Comparison of ENCODE assay signal across 26 cellular contexts in genomic region chr1:226593541-226593940, GRCh38. TPM values are rescaled to one million over a fixed set of nuclear protein-coding genes. Genes with fewer than 3 reads are reported as not detected.
DNase-seq lines count a peak whose midpoint lies in the region; ATAC-seq, FAIRE-seq and TF ChIP-seq lines count a peak whose summit lies in the region.
"Had no signal": no experiment of that assay in that cellular context is flagged by ENCODE, and none has a peak within 500 bp of the region (broad histone marks: within the 10 kb centered on the region; RNA-seq: fewer than 3 reads in every experiment).

No MANE protein-coding gene starts in this region.

- H3K4me1 ChIP-seq in astrocyte (ENCODE audit: insufficient read depth, low read length): no peaks in the 10 kb centered on the region
- no peaks in the 10 kb centered on the region for H3K4me1 ChIP-seq in endodermal cell (ENCODE audit: control insufficient read depth, insufficient read depth, low read length)
- H3K4me1 ChIP-seq: Caco-2, HAP-1 had no signal

- H3K9me3 ChIP-seq in astrocyte (ENCODE audit: insufficient read depth, low read depth, low read length) (no peaks in the 10 kb centered on the region), endodermal cell (ENCODE audit: control insufficient read depth, low read length) (peaks cover 10% of the 10 kb centered on the region)
- H3K9me3 ChIP-seq: BLaER1, HAP-1 had no signal

- H3K9ac ChIP-seq in astrocyte (ENCODE audit: low read length) (no peak overlapping the region), endodermal cell (ENCODE audit: extremely low read depth, low read length, poor library complexity, severe bottlenecking) (no peak overlapping the region)
- H3K9ac ChIP-seq: BLaER1 had no signal

- no peaks in the 10 kb centered on the region for H4K20me1 ChIP-seq in astrocyte (ENCODE audit: insufficient read depth, low read length)
- H4K20me1 ChIP-seq: BLaER1 had no signal

- no peak for ATAC-seq in activated naive CD8-positive, alpha-beta T cell treated with anti-CD3 and anti-CD28 coated beads, Interleukin-2, amount 50 U/mL, for 24 hours
- ATAC-seq in HG03108 (IDR thresholded peaks at IDR 0.05; ENCODE audit: unreplicated experiment) (no peak), GM21786 (IDR thresholded peaks at IDR 0.05; ENCODE audit: unreplicated experiment) (no peak)
- ATAC-seq: CD8-positive, alpha-beta T cell had no signal

- H3K36me3 ChIP-seq in astrocyte (ENCODE audit: insufficient read depth, low read length): no peaks in the 10 kb centered on the region
- no peaks in the 10 kb centered on the region for H3K36me3 ChIP-seq in endodermal cell (ENCODE audit: control insufficient read depth, insufficient read depth, low read length)
- H3K36me3 ChIP-seq: BLaER1, HAP-1 had no signal

- peaks cover 1% of the 10 kb centered on the region for H3K36me3 Mint-ChIP-seq in activated naive CD8-positive, alpha-beta T cell treated with anti-CD3 and anti-CD28 coated beads for 36 hours
- H3K36me3 Mint-ChIP-seq in activated naive CD8-positive, alpha-beta T cell treated with anti-CD3 and anti-CD28 coated beads, Interleukin-2, amount 50 U/mL, for 24 hours (ENCODE audit: low read depth): no peaks in the 10 kb centered on the region
- H3K36me3 Mint-ChIP-seq in astrocyte (ENCODE audit: low read depth, unreplicated experiment) (peaks cover 6% of the 10 kb centered on the region), endodermal cell (ENCODE audit: low read depth) (no peaks in the 10 kb centered on the region)
- no peaks in the 10 kb centered on the region for H3K36me3 Mint-ChIP-seq in activated T-helper 2 cell treated with anti-CD3 and anti-CD28 coated beads, Interferon-gamma antibody, Interleukin-2, Interleukin-4, amounts not matched to agents 10 μg/mL and 5 μg/mL and 100 μg/mL, durations not matched to agents 14 hours and 24 hours and 36 hours (ENCODE audit: low read depth)
- H3K36me3 Mint-ChIP-seq: CD4-positive, CD25-positive, alpha-beta regulatory T cell; CD8-positive, alpha-beta T cell had no signal

- 79 to 80% methylated on average over 8 of the region's 8 CpGs for WGBS in endodermal cell (ENCODE audit: insufficient coverage in 1 of 2, insufficient read length in 1 of 2), 2 experiments

- H3K27ac ChIP-seq in astrocyte (ENCODE audit: low read depth, low read length) (no peak overlapping the region), endodermal cell (ENCODE audit: low read depth, low read length) (no peak overlapping the region)
- H3K27ac ChIP-seq: 22Rv1, BLaER1, C4-2B had no signal

- peaks cover 7% of the 10 kb centered on the region for H3K27me3 ChIP-seq in astrocyte (ENCODE audit: insufficient read depth, low read length)
- no peaks in the 10 kb centered on the region for H3K27me3 ChIP-seq in endodermal cell (ENCODE audit: control insufficient read depth, insufficient read depth, low read length, poor library complexity, severe bottlenecking)
- H3K27me3 ChIP-seq: BLaER1 had no signal

- H3K27me3 Mint-ChIP-seq in activated naive CD8-positive, alpha-beta T cell treated with anti-CD3 and anti-CD28 coated beads for 36 hours: no peaks in the 10 kb centered on the region
- H3K27me3 Mint-ChIP-seq in activated naive CD8-positive, alpha-beta T cell treated with anti-CD3 and anti-CD28 coated beads, Interleukin-2, amount 50 U/mL, for 24 hours: no peaks in the 10 kb centered on the region
- H3K27me3 Mint-ChIP-seq in astrocyte (ENCODE audit: low read depth, unreplicated experiment) (peaks cover 45% of the 10 kb centered on the region), endodermal cell (ENCODE audit: insufficient read depth) (peaks cover 13% of the 10 kb centered on the region)
- H3K27me3 Mint-ChIP-seq in activated T-helper 2 cell treated with anti-CD3 and anti-CD28 coated beads, Interferon-gamma antibody, Interleukin-2, Interleukin-4, amounts not matched to agents 10 μg/mL and 5 μg/mL and 100 μg/mL, durations not matched to agents 14 hours and 24 hours and 36 hours (ENCODE audit: low read depth): no peaks in the 10 kb centered on the region

- H3K4me2 ChIP-seq in astrocyte (ENCODE audit: low read length): no peak overlapping the region
- H3K4me2 ChIP-seq: BLaER1 had no signal

- peaks cover 2% of the 10 kb centered on the region for H3K9me3 Mint-ChIP-seq in activated naive CD8-positive, alpha-beta T cell treated with anti-CD3 and anti-CD28 coated beads for 36 hours
- no peaks in the 10 kb centered on the region for H3K9me3 Mint-ChIP-seq in activated naive CD8-positive, alpha-beta T cell treated with anti-CD3 and anti-CD28 coated beads, Interleukin-2, amount 50 U/mL, for 24 hours
- peaks cover 16% of the 10 kb centered on the region for H3K9me3 Mint-ChIP-seq in astrocyte (ENCODE audit: unreplicated experiment)
- peaks cover 15% of the 10 kb centered on the region for H3K9me3 Mint-ChIP-seq in endodermal cell
- H3K9me3 Mint-ChIP-seq in activated T-helper 2 cell treated with anti-CD3 and anti-CD28 coated beads, Interferon-gamma antibody, Interleukin-2, Interleukin-4, amounts not matched to agents 10 μg/mL and 5 μg/mL and 100 μg/mL, durations not matched to agents 14 hours and 24 hours and 36 hours: no peaks in the 10 kb centered on the region

- no peak for TF ChIP-seq CTCF in astrocyte (IDR thresholded peaks at IDR 0.05; ENCODE audit: insufficient read depth, low read depth, low read length)
- no peak for TF ChIP-seq CTCF in endodermal cell (conservative IDR thresholded peaks at IDR 0.05)

- H3K4me3 ChIP-seq in astrocyte (ENCODE audit: insufficient read depth, low read depth, low read length) (no peak overlapping the region), endodermal cell (ENCODE audit: low read length) (no peak overlapping the region)
- H3K4me3 ChIP-seq: BLaER1, HAP-1 had no signal

- intact Hi-C loops in activated T-helper 2 cell treated with anti-CD3 and anti-CD28 coated beads, Interferon-gamma antibody, Interleukin-2, Interleukin-4, amounts not matched to agents 10 μg/mL and 5 μg/mL and 100 μg/mL, durations not matched to agents 14 hours and 24 hours and 36 hours (cut with micrococcal nuclease): no loop called here

- no peaks in the 10 kb centered on the region for H3K79me2 ChIP-seq in astrocyte (ENCODE audit: insufficient read depth, low read length)

- H3K4me1 Mint-ChIP-seq in activated naive CD8-positive, alpha-beta T cell treated with anti-CD3 and anti-CD28 coated beads for 36 hours: no peaks in the 10 kb centered on the region
- H3K4me1 Mint-ChIP-seq in activated naive CD8-positive, alpha-beta T cell treated with anti-CD3 and anti-CD28 coated beads, Interleukin-2, amount 50 U/mL, for 24 hours: no peaks in the 10 kb centered on the region
- peaks cover 15% of the 10 kb centered on the region for H3K4me1 Mint-ChIP-seq in astrocyte (ENCODE audit: low read depth, unreplicated experiment)
- peaks cover 24% of the 10 kb centered on the region for H3K4me1 Mint-ChIP-seq in endodermal cell
- no peaks in the 10 kb centered on the region for H3K4me1 Mint-ChIP-seq in activated T-helper 2 cell treated with anti-CD3 and anti-CD28 coated beads, Interferon-gamma antibody, Interleukin-2, Interleukin-4, amounts not matched to agents 10 μg/mL and 5 μg/mL and 100 μg/mL, durations not matched to agents 14 hours and 24 hours and 36 hours (ENCODE audit: low read depth)

- H2AFZ ChIP-seq in astrocyte (ENCODE audit: low read depth, low read length): no peak overlapping the region

- no peak for FAIRE-seq in astrocyte (lab: Jason Lieb, UNC)
- FAIRE-seq: A204.1, GM12891, GM18507, H54 had no signal

- no peak for DNase-seq in activated naive CD8-positive, alpha-beta T cell treated with anti-CD3 and anti-CD28 coated beads for 36 hours
- no peak for DNase-seq in activated naive CD8-positive, alpha-beta T cell treated with anti-CD3 and anti-CD28 coated beads, Interleukin-2, amount 50 U/mL, for 24 hours
- DNase-seq in astrocyte (ENCODE audit: low read depth) (no peak), endodermal cell (peak; percentile 68), NAMALWA (ENCODE audit: low spot score) (no peak)
- DNase-seq in activated T-helper 2 cell treated with anti-CD3 and anti-CD28 coated beads, Interferon-gamma antibody, Interleukin-2, Interleukin-4, amounts not matched to agents 10 μg/mL and 5 μg/mL and 100 μg/mL, durations not matched to agents 14 hours and 24 hours and 36 hours (ENCODE audit: low spot score): no peak
- DNase-seq: Caco-2; CD4-positive, CD25-positive, alpha-beta regulatory T cell; CD8-positive, alpha-beta T cell; DMS153; DMS79; EL; GF-D8; GOT3 had no signal

- H3K27ac Mint-ChIP-seq in activated naive CD8-positive, alpha-beta T cell treated with anti-CD3 and anti-CD28 coated beads for 36 hours: peak overlapping the region; percentile 30
- no peak overlapping the region for H3K27ac Mint-ChIP-seq in activated naive CD8-positive, alpha-beta T cell treated with anti-CD3 and anti-CD28 coated beads, Interleukin-2, amount 50 U/mL, for 24 hours
- peak overlapping the region; percentile 34 for H3K27ac Mint-ChIP-seq in astrocyte (ENCODE audit: unreplicated experiment)
- no peak overlapping the region for H3K27ac Mint-ChIP-seq in endodermal cell
- H3K27ac Mint-ChIP-seq in activated T-helper 2 cell treated with anti-CD3 and anti-CD28 coated beads, Interferon-gamma antibody, Interleukin-2, Interleukin-4, amounts not matched to agents 10 μg/mL and 5 μg/mL and 100 μg/mL, durations not matched to agents 14 hours and 24 hours and 36 hours: no peak overlapping the region
- H3K27ac Mint-ChIP-seq: B cell; CD4-positive, CD25-positive, alpha-beta regulatory T cell; CD8-positive, alpha-beta T cell had no signal

- no peak overlapping the region for H3K4me3 Mint-ChIP-seq in activated naive CD8-positive, alpha-beta T cell treated with anti-CD3 and anti-CD28 coated beads for 36 hours
- no peak overlapping the region for H3K4me3 Mint-ChIP-seq in activated naive CD8-positive, alpha-beta T cell treated with anti-CD3 and anti-CD28 coated beads, Interleukin-2, amount 50 U/mL, for 24 hours
- no peak overlapping the region for H3K4me3 Mint-ChIP-seq in astrocyte (ENCODE audit: unreplicated experiment)
- no peak overlapping the region for H3K4me3 Mint-ChIP-seq in endodermal cell
- H3K4me3 Mint-ChIP-seq in activated T-helper 2 cell treated with anti-CD3 and anti-CD28 coated beads, Interferon-gamma antibody, Interleukin-2, Interleukin-4, amounts not matched to agents 10 μg/mL and 5 μg/mL and 100 μg/mL, durations not matched to agents 14 hours and 24 hours and 36 hours (ENCODE audit: low read depth): no peak overlapping the region
- H3K4me3 Mint-ChIP-seq: B cell; CD4-positive, CD25-positive, alpha-beta regulatory T cell; CD8-positive, alpha-beta T cell had no signal

RNA-seq across cellular contexts. Expression of gene STUM, which starts 45.0 kb away (rescaled TPM):
- total RNA-seq in activated naive CD8-positive, alpha-beta T cell treated with anti-CD3 and anti-CD28 coated beads for 36 hours: not detected
- total RNA-seq in astrocyte (not detected in 2 replicates), endodermal cell (under 1 TPM; 0.04 to 0.20 TPM)
- polyA plus RNA-seq in endodermal cell (2013, experiment 1 of 2): 1.4 TPM
- 1.2 TPM for polyA plus RNA-seq in endodermal cell (2013, experiment 2 of 2)
- not detected in 2 replicates for total RNA-seq in activated T-helper 2 cell treated with anti-CD3 and anti-CD28 coated beads, Interferon-gamma antibody, Interleukin-2, Interleukin-4, amounts not matched to agents 10 μg/mL and 5 μg/mL and 100 μg/mL, durations not matched to agents 14 hours and 24 hours and 36 hours
- total RNA-seq: CD4-positive, CD25-positive, alpha-beta regulatory T cell; CD8-positive, alpha-beta T cell had no signal
- polyA plus RNA-seq: AG04450 had no signal

Comparison
In these comparisons a context has a peak if more than half of its experiments do, and no peak if none do; other contexts are left out.
1. H3K27ac Mint-ChIP-seq: peak in activated naive CD8-positive, alpha-beta T cell treated with anti-CD3 and anti-CD28 coated beads for 36 hours (single experiment) and astrocyte (single experiment); none in activated naive CD8-positive, alpha-beta T cell treated with anti-CD3 and anti-CD28 coated beads, Interleukin-2, amount 50 U/mL, for 24 hours (single experiment), endodermal cell (single experiment) and activated T-helper 2 cell treated with anti-CD3 and anti-CD28 coated beads, Interferon-gamma antibody, Interleukin-2, Interleukin-4, amounts not matched to agents 10 μg/mL and 5 μg/mL and 100 μg/mL, durations not matched to agents 14 hours and 24 hours and 36 hours (single experiment).